In the genomic region with DNA sequence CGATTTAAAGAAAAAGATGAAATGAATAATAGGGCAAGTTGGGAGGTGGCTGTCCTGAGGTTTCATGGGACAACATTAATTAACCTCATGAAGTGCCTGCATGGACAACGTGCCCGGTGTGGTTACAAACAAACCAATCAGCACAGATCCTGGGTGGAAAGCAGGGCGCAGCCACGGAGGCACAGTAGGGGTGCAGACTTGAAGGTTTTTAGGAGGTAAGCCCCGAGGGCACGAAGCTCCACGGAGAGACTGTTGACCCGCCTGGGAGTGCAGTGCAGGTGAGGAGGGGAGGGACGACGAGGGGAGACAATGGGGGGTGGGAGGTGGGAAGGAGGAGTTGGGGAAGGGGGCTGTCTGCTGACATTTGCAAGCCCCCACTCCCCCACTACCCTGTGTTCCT, we compare ENCODE assay signal across 9 cellular contexts. TPM values are rescaled to one million over a fixed set of nuclear protein-coding genes. Genes with fewer than 3 reads are reported as not detected.
DNase-seq lines count a peak whose midpoint lies in the region; ATAC-seq and TF ChIP-seq lines count a peak whose summit lies in the region.
"Had no signal": no experiment of that assay in that cellular context is flagged by ENCODE, and none has a peak within 500 bp of the region (broad histone marks: within the 10 kb centered on the region; RNA-seq: fewer than 3 reads in every experiment).

No MANE protein-coding gene starts in this region.

- H3K4me2 ChIP-seq in BLaER1 (peak overlapping the region; percentile 71), Loucy (ENCODE audit: low read depth, low read length, poor library complexity, severe bottlenecking) (peak overlapping the region; percentile 66)

- H3K9me3 Mint-ChIP-seq in natural killer cell treated with Interleukin-12 subunit alpha and Interleukin-12 subunit beta and Interleukin-15 and Interleukin-18, amount 100 ng/mL, for 72 hours: no peaks in the 10 kb centered on the region

- H3K27me3 Mint-ChIP-seq in natural killer cell treated with Interleukin-12 subunit alpha and Interleukin-12 subunit beta and Interleukin-15 and Interleukin-18, amount 100 ng/mL, for 72 hours: peaks cover 56 to 65% of the 10 kb centered on the region in 2 donors

- DNase-seq in natural killer cell treated with Interleukin-12 subunit alpha and Interleukin-12 subunit beta and Interleukin-15 and Interleukin-18, amount 100 ng/mL, for 72 hours (ENCODE audit: low spot score): no peak
- DNase-seq in Kasumi-1 (lab: John Stamatoyannopoulos, UW) (no peak), putamen (ENCODE audit: low spot score) (no peak), DMS153 treated with DMSO at 0.1 percent for 48 hours (lab: John Stamatoyannopoulos, UW; ENCODE audit: unreplicated experiment) (no peak), UCSD-AML1 (lab: John Stamatoyannopoulos, UW; ENCODE audit: unreplicated experiment) (no peak)
- DNase-seq: NCI-H187 treated with DMSO at 0.1 percent for 48 hours had no signal

- no peaks in the 10 kb centered on the region for H3K36me3 ChIP-seq in BLaER1
- H3K36me3 ChIP-seq in Loucy (ENCODE audit: insufficient read depth, low read length): no peaks in the 10 kb centered on the region
- H3K36me3 ChIP-seq in duodenal mucosa (ENCODE audit: control insufficient read depth in 1 of 2, insufficient read depth in 2 of 2, low read length in 2 of 2): no peaks in the 10 kb centered on the region

- H3K9me3 ChIP-seq in BLaER1 (peaks cover 16% of the 10 kb centered on the region), Loucy (ENCODE audit: insufficient read depth, low read depth, low read length) (no peaks in the 10 kb centered on the region), duodenal mucosa (ENCODE audit: control insufficient read depth in 1 of 2, low read length in 2 of 2) (no peaks in the 10 kb centered on the region)

- TF ChIP-seq CTCF in Loucy (conservative IDR thresholded peaks at IDR 0.05; ENCODE audit: low read length): no peak

- H4K20me1 ChIP-seq in BLaER1: peaks cover 31% of the 10 kb centered on the region; the same call in 1 of the 2 replicates
- no peaks in the 10 kb centered on the region for H4K20me1 ChIP-seq in Loucy (ENCODE audit: insufficient read depth, low read length, poor library complexity, severe bottlenecking)

- no peak for ATAC-seq in natural killer cell treated with Interleukin-12 subunit alpha and Interleukin-12 subunit beta and Interleukin-15 and Interleukin-18, amount 100 ng/mL, for 72 hours

- peaks cover 21 to 22% of the 10 kb centered on the region in 2 donors for H3K4me1 Mint-ChIP-seq in natural killer cell treated with Interleukin-12 subunit alpha and Interleukin-12 subunit beta and Interleukin-15 and Interleukin-18, amount 100 ng/mL, for 72 hours (ENCODE audit: low read depth in 2 of 2)

- H3K27me3 ChIP-seq in BLaER1 (peaks cover 70% of the 10 kb centered on the region), Loucy (ENCODE audit: insufficient read depth, low read length, poor library complexity, severe bottlenecking) (no peaks in the 10 kb centered on the region), duodenal mucosa (ENCODE audit: control insufficient read depth in 1 of 2, insufficient read depth in 2 of 2, low read length in 2 of 2) (peaks cover 13 to 34% of the 10 kb centered on the region in 2 donors)

- no peak overlapping the region for H3K27ac Mint-ChIP-seq in natural killer cell treated with Interleukin-12 subunit alpha and Interleukin-12 subunit beta and Interleukin-15 and Interleukin-18, amount 100 ng/mL, for 72 hours

- H3K9ac ChIP-seq in BLaER1 (no peak overlapping the region), Loucy (ENCODE audit: low read depth, low read length, poor library complexity, severe bottlenecking) (no peak overlapping the region), duodenal mucosa (ENCODE audit: low read depth in 1 of 2, low read length in 2 of 2) (peak overlapping the region; percentile 44 to 62)

- H2AFZ ChIP-seq in Loucy (ENCODE audit: low read length): no peak overlapping the region

- H3K4me3 ChIP-seq in BLaER1 (peak overlapping the region; percentile 35; the same call in 1 of the 2 replicates), Loucy (ENCODE audit: low read length, poor library complexity, severe bottlenecking) (peak overlapping the region; percentile 65), duodenal mucosa (ENCODE audit: low read depth in 1 of 2, low read length in 2 of 2) (peak overlapping the region; percentile 63 to 69)

- no peaks in the 10 kb centered on the region for H3K79me2 ChIP-seq in Loucy (ENCODE audit: insufficient read depth, low read length)

- H3K36me3 Mint-ChIP-seq in natural killer cell treated with Interleukin-12 subunit alpha and Interleukin-12 subunit beta and Interleukin-15 and Interleukin-18, amount 100 ng/mL, for 72 hours: peaks cover 10% of the 10 kb centered on the region

- H3K27ac ChIP-seq in BLaER1 (no peak overlapping the region), duodenal mucosa (ENCODE audit: low read depth, low read length) (peak overlapping the region; percentile 56)

- H3K4me3 Mint-ChIP-seq in natural killer cell treated with Interleukin-12 subunit alpha and Interleukin-12 subunit beta and Interleukin-15 and Interleukin-18, amount 100 ng/mL, for 72 hours: peak overlapping the region; percentile 60

- no peaks in the 10 kb centered on the region for H3K9me2 ChIP-seq in Loucy (replicated peaks; ENCODE audit: low read depth, low read length)

- H3K4me1 ChIP-seq in BLaER1 (peaks cover 19% of the 10 kb centered on the region), Loucy (ENCODE audit: insufficient read depth, low read length, poor library complexity, severe bottlenecking) (peaks cover 14% of the 10 kb centered on the region), duodenal mucosa (ENCODE audit: control insufficient read depth in 1 of 2, insufficient read depth in 2 of 2, low read length in 2 of 2) (peaks cover 29 to 32% of the 10 kb centered on the region in 2 donors)

- H3F3A ChIP-seq in Loucy (ENCODE audit: low read depth): no peaks in the 10 kb centered on the region

RNA-seq across cellular contexts. Expression of gene RIPK4, which starts 2.3 kb away (rescaled TPM):
- total RNA-seq in natural killer cell treated with Interleukin-12 subunit alpha and Interleukin-12 subunit beta and Interleukin-15 and Interleukin-18, amount 100 ng/mL, for 72 hours: under 1 TPM in 1 of 2 donors, not detected in 1; 0.11 TPM

Comparison
In these comparisons a context has a peak if more than half of its experiments do, and no peak if none do; other contexts are left out.
1. H3K9ac ChIP-seq: peak in duodenal mucosa (2 of 2); none in BLaER1 (single experiment) and Loucy (single experiment).
2. Peak in every context shown above with its lines, with median percentiles within 50 percentile points of each other: H3K4me3 ChIP-seq.